In the genomic region with DNA sequence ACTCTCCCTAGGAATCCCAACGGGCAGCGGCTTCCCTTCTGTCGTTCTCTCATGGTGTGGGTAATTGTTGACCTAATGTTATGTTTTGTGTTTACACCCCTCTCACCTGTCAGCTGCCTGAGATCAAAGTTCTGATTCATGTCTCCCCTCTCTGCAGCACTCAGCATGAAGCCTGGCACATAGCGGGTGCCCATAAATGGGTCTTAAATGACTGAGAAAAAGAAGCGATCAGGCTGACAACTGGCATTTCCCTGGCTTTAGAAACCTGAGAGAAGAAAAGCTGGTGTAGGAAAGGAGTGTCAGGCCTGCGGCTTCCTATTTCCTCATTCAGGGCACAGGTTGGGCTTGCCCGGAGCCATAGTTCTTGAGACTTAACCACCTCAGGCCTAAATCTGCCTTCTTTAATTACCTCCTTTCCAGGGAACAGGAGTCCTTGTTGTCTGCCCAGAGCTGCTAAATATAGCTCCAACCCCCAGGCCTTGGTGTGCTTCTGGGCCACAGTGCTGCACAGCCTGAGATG, we compare ENCODE assay signal across 8 cellular contexts. TPM values are rescaled to one million over a fixed set of nuclear protein-coding genes. Genes with fewer than 3 reads are reported as not detected.
DNase-seq lines count a peak whose midpoint lies in the region; ATAC-seq and TF ChIP-seq lines count a peak whose summit lies in the region.

No MANE protein-coding gene starts in this region.

- no peaks in the 10 kb centered on the region for H3K27me3 ChIP-seq in adipocyte (replicated peaks; ENCODE audit: control insufficient read depth, insufficient read depth, low read length)
- H3K27me3 ChIP-seq in upper lobe of right lung = no peaks in the 10 kb centered on the region

- H3K27ac ChIP-seq in upper lobe of right lung = peak overlapping the region; percentile 26

- H3K27ac Mint-ChIP-seq in activated naive CD4-positive, alpha-beta T cell treated with anti-CD3 and anti-CD28 coated beads, Interleukin-2, amount 10 ng/mL, durations not matched to agents 7 days and 5 days = peak overlapping the region; percentile 21

- H3K4me3 ChIP-seq in adipocyte (ENCODE audit: low read length) (no peak overlapping the region), upper lobe of right lung (no peak overlapping the region)

- H3K36me3 ChIP-seq in adipocyte (ENCODE audit: control insufficient read depth, insufficient read depth, low read length, severe bottlenecking) (no peaks in the 10 kb centered on the region), upper lobe of right lung (peaks cover 9% of the 10 kb centered on the region)

- H3K4me1 ChIP-seq in adipocyte (ENCODE audit: control insufficient read depth, insufficient read depth, low read length) (peaks cover 5% of the 10 kb centered on the region), upper lobe of right lung (peaks cover 22% of the 10 kb centered on the region)

- H3K9me3 Mint-ChIP-seq in activated naive CD4-positive, alpha-beta T cell treated with anti-CD3 and anti-CD28 coated beads, Interleukin-2, amount 10 ng/mL, durations not matched to agents 7 days and 5 days = no peaks in the 10 kb centered on the region

- H3K9me3 ChIP-seq in adipocyte (ENCODE audit: control insufficient read depth, low read length) (no peaks in the 10 kb centered on the region), upper lobe of right lung (no peaks in the 10 kb centered on the region)

- CTCF ChIA-PET in activated naive CD4-positive, alpha-beta T cell treated with anti-CD3 and anti-CD28 coated beads, Interleukin-2, amount 10 ng/mL, durations not matched to agents 7 days and 5 days (lab: Charles Lee) = interaction anchor here (0.8 to 0.9 kb wide), 2 partner anchors 17 to 443 kb away, joined by 3 read pairs; no protein-coding TSS in a partner anchor

- H3K27me3 Mint-ChIP-seq in activated naive CD4-positive, alpha-beta T cell treated with anti-CD3 and anti-CD28 coated beads, Interleukin-2, amount 10 ng/mL, durations not matched to agents 7 days and 5 days = no peaks in the 10 kb centered on the region

- no peak overlapping the region for H3K9ac ChIP-seq in adipocyte (ENCODE audit: low read length)

- peaks cover 33% of the 10 kb centered on the region for H3K36me3 Mint-ChIP-seq in activated naive CD4-positive, alpha-beta T cell treated with anti-CD3 and anti-CD28 coated beads, Interleukin-2, amount 10 ng/mL, durations not matched to agents 7 days and 5 days

- peaks cover 46% of the 10 kb centered on the region for H3K4me1 Mint-ChIP-seq in activated naive CD4-positive, alpha-beta T cell treated with anti-CD3 and anti-CD28 coated beads, Interleukin-2, amount 10 ng/mL, durations not matched to agents 7 days and 5 days

- ATAC-seq in left lobe of liver (peak; percentile 89), upper lobe of right lung (peak; percentile 77), HG02571 (IDR thresholded peaks at IDR 0.05; ENCODE audit: unreplicated experiment) (no peak)

- DNase-seq in activated naive CD4-positive, alpha-beta T cell treated with anti-CD3 and anti-CD28 coated beads, Interleukin-2, amount 10 ng/mL, durations not matched to agents 7 days and 5 days = peak; percentile 40
- no peak for DNase-seq in activated naive CD4-positive, alpha-beta T cell treated with Interleukin-2 at 50 U/mL for 16 hours
- DNase-seq in adipocyte (ENCODE audit: low read depth) (peak; percentile 43), left lobe of liver (ENCODE audit: low spot score) (peak; percentile 58), upper lobe of right lung (no peak), hypothalamus (lab: John Stamatoyannopoulos, UW) (no peak)
- no peak for DNase-seq in activated CD4-positive, alpha-beta T cell treated with anti-CD3 and anti-CD28 coated beads, Interleukin-2, amount 50 U/mL, for 4 hours

- no peak overlapping the region for H3K4me3 Mint-ChIP-seq in activated naive CD4-positive, alpha-beta T cell treated with anti-CD3 and anti-CD28 coated beads, Interleukin-2, amount 10 ng/mL, durations not matched to agents 7 days and 5 days

- intact Hi-C loops in upper lobe of right lung (cut with DNase I) = no loop called here

- no peak for TF ChIP-seq CTCF in upper lobe of right lung (IDR thresholded peaks at IDR 0.05)

RNA-seq across cellular contexts. Expression of a gene that starts 31.8 kb away (rescaled TPM):
- total RNA-seq in left lobe of liver = 63.6 TPM
- 191 TPM for total RNA-seq in upper lobe of right lung

Comparison
In these comparisons a context has a peak if more than half of its experiments do, and no peak if none do; other contexts are left out.
1. DNase-seq: peak in activated naive CD4-positive, alpha-beta T cell treated with anti-CD3 and anti-CD28 coated beads, Interleukin-2, amount 10 ng/mL, durations not matched to agents 7 days and 5 days (single experiment), adipocyte (single experiment) and left lobe of liver (single experiment); none in activated naive CD4-positive, alpha-beta T cell treated with Interleukin-2 at 50 U/mL for 16 hours (single experiment), upper lobe of right lung (single experiment), activated CD4-positive, alpha-beta T cell treated with anti-CD3 and anti-CD28 coated beads, Interleukin-2, amount 50 U/mL, for 4 hours (0 of 2) and hypothalamus (0 of 51).